Comparison of ENCODE assay signal across 22 cellular contexts in genomic region chr12:62131153-62131552, GRCh38.
A peak's percentile ranks its signal among the peaks of the same experiment; 100 is the strongest.
DNase-seq lines count a peak whose midpoint lies in the region; ATAC-seq, FAIRE-seq and TF ChIP-seq lines count a peak whose summit lies in the region.
"Had no signal": no experiment of that assay in that cellular context is flagged by ENCODE, and none has a peak within 500 bp of the region (broad histone marks: within the 10 kb centered on the region; RNA-seq: fewer than 3 reads in every experiment).

No MANE protein-coding gene starts in this region.

- TF ChIP-seq CTCF in GM23338 (conservative IDR thresholded peaks at IDR 0.05; ENCODE audit: low read depth in 2 of 2) = no peak; a peak in 1 of 4 replicates
- TF ChIP-seq CTCF in H1 (IDR thresholded peaks at IDR 0.05; ENCODE audit: control extremely low read depth in 1 of 3, insufficient read depth in 1 of 3, low read depth in 1 of 3, low read length in 3 of 3) = no peak

- no peak overlapping the region for H2BK15ac ChIP-seq in H1 (ENCODE audit: low read length)

- H3K27ac Mint-ChIP-seq in GM23338 = no peak overlapping the region
- no peak overlapping the region for H3K27ac Mint-ChIP-seq in stimulated activated naive CD8-positive, alpha-beta T cell treated with anti-CD3 and anti-CD28 coated beads, Interleukin-15, amount 100 ng/mL, for 72 hours
- H3K27ac Mint-ChIP-seq: B cell; CD4-positive, alpha-beta T cell; CD8-positive, alpha-beta T cell had no signal

- no peaks in the 10 kb centered on the region for H3K9me3 Mint-ChIP-seq in GM23338
- H3K9me3 Mint-ChIP-seq in stimulated activated naive CD8-positive, alpha-beta T cell treated with anti-CD3 and anti-CD28 coated beads, Interleukin-15, amount 100 ng/mL, for 72 hours = no peaks in the 10 kb centered on the region
- H3K9me3 Mint-ChIP-seq: CD4-positive, alpha-beta T cell; CD8-positive, alpha-beta T cell had no signal

- H3K14ac ChIP-seq in H1 (ENCODE audit: insufficient read length) = no peak overlapping the region

- H3K4ac ChIP-seq in H1 (replicated peaks; ENCODE audit: insufficient read length, low read depth, low read length) = no peak overlapping the region

- H3K4me2 ChIP-seq in GM23338 (no peak overlapping the region), H1 (ENCODE audit: insufficient read depth in 1 of 2, low read depth in 2 of 2, low read length in 2 of 2) (no peak overlapping the region)
- H3K4me2 ChIP-seq: A549; BLaER1 treated with 17β-estradiol and CSF1 and Interleukin-3, amounts not matched to agents 10 nM and 100 nM had no signal

- DNase-seq in GM23338 (ENCODE audit: low spot score) = peak; percentile 17
- no peak for DNase-seq in H1 (ENCODE audit: low read depth in 1 of 2, low spot score in 2 of 2)
- peak; percentile 73 for DNase-seq in posterior vena cava (ENCODE audit: low spot score)
- no peak for DNase-seq in stimulated activated naive CD8-positive, alpha-beta T cell treated with anti-CD3 and anti-CD28 coated beads, Interleukin-15, amount 100 ng/mL, for 72 hours
- DNase-seq in hippocampal formation (lab: John Stamatoyannopoulos, UW) = no peak
- no peak for DNase-seq in stimulated activated naive CD4-positive, alpha-beta T cell (lab: John Stamatoyannopoulos, UW)
- DNase-seq: AML-193; Caco-2; Calu3; CD4-positive, alpha-beta T cell; CD8-positive, alpha-beta T cell; DMS79 treated with DMSO at 0.1 percent for 48 hours; GF-D8 had no signal

- ATAC-seq in GM23338 = no peak
- no peak for ATAC-seq in stimulated activated naive CD8-positive, alpha-beta T cell treated with anti-CD3 and anti-CD28 coated beads, Interleukin-15, amount 100 ng/mL, for 72 hours
- ATAC-seq: A549; CD8-positive, alpha-beta T cell had no signal

- H3K27ac ChIP-seq in GM23338 (ENCODE audit: low read depth) (no peak overlapping the region), H1 (ENCODE audit: low read depth, low read length) (no peak overlapping the region)
- H3K27ac ChIP-seq: 22Rv1; A549; BLaER1 treated with 17β-estradiol and CSF1 and Interleukin-3, amounts not matched to agents 10 nM and 100 nM; C4-2B had no signal

- H3K4me1 ChIP-seq in GM23338 (ENCODE audit: insufficient read depth) = no peaks in the 10 kb centered on the region
- H3K4me1 ChIP-seq in H1 (replicated peaks in 1 of 4; ENCODE audit: control insufficient read depth in 3 of 4, insufficient read depth in 4 of 4, low read length in 3 of 4) = no peaks in the 10 kb centered on the region
- H3K4me1 ChIP-seq: A549, Caco-2 had no signal

- no peaks in the 10 kb centered on the region for H3K9me2 ChIP-seq in GM23338 (ENCODE audit: insufficient read depth)

- POLR2A ChIA-PET in H1 (lab: Charles Lee; ENCODE audit: partially characterized antibody) = no interaction called here

- no peaks in the 10 kb centered on the region for H3F3A ChIP-seq in GM23338 (replicated peaks; ENCODE audit: low read depth)

- H3K9ac ChIP-seq in H1 (replicated peaks in 1 of 4; ENCODE audit: extremely low read depth in 1 of 4, low read depth in 3 of 4, low read length in 3 of 4) = no peak overlapping the region
- H3K9ac ChIP-seq: BLaER1 treated with 17β-estradiol and CSF1 and Interleukin-3, amounts not matched to agents 10 nM and 100 nM had no signal

- H3K36me3 ChIP-seq in GM23338 (ENCODE audit: insufficient read depth) = no peaks in the 10 kb centered on the region
- H3K36me3 ChIP-seq in H1 (ENCODE audit: control insufficient read depth in 2 of 4, insufficient read depth in 4 of 4, low read length in 3 of 4) = no peaks in the 10 kb centered on the region
- H3K36me3 ChIP-seq: BLaER1 treated with 17β-estradiol and CSF1 and Interleukin-3, amounts not matched to agents 10 nM and 100 nM had no signal

- H3K23me2 ChIP-seq in H1 (ENCODE audit: low read depth, low read length) = no peaks in the 10 kb centered on the region; the same call in 1 of the 2 replicates

- no peak overlapping the region for H2BK5ac ChIP-seq in H1 (ENCODE audit: low read depth, low read length)

- H3K27me3 Mint-ChIP-seq in GM23338 (ENCODE audit: insufficient read depth, low read depth, poor library complexity) = no peaks in the 10 kb centered on the region
- no peaks in the 10 kb centered on the region for H3K27me3 Mint-ChIP-seq in stimulated activated naive CD8-positive, alpha-beta T cell treated with anti-CD3 and anti-CD28 coated beads, Interleukin-15, amount 100 ng/mL, for 72 hours
- H3K27me3 Mint-ChIP-seq: CD4-positive, alpha-beta T cell had no signal

- FAIRE-seq in H1 (lab: Jason Lieb, UNC) = no peak
- FAIRE-seq: A549, D721Med, G401.6, GM12891, GM19239 had no signal

- H4K5ac ChIP-seq in H1 (ENCODE audit: insufficient read length, low read depth, low read length) = no peak overlapping the region

- no peak for TF ChIP-seq POLR2A in H1 (IDR thresholded peaks at IDR 0.05; ENCODE audit: control extremely low read depth in 1 of 2, low read depth in 2 of 2, low read length in 2 of 2)

- H2AK5ac ChIP-seq in H1 (ENCODE audit: low read depth, low read length) = no peak overlapping the region

- no peak overlapping the region for H3K4me3 ChIP-seq in GM23338
- no peak overlapping the region for H3K4me3 ChIP-seq in H1 (ENCODE audit: extremely low read depth in 1 of 4, insufficient read depth in 2 of 4, low read depth in 3 of 4, low read length in 4 of 4)
- H3K4me3 ChIP-seq: A549; BLaER1 treated with 17β-estradiol and CSF1 and Interleukin-3, amounts not matched to agents 10 nM and 100 nM had no signal

- intact Hi-C loops in posterior vena cava (cut with DNase I) = no loop called here

- no peaks in the 10 kb centered on the region for H3K79me1 ChIP-seq in H1 (ENCODE audit: low read depth, low read length)

- H3K9me3 ChIP-seq in H1 (ENCODE audit: insufficient read depth in 2 of 2, low read depth in 1 of 2, low read length in 1 of 2) = no peaks in the 10 kb centered on the region
- H3K9me3 ChIP-seq: A549; BLaER1 treated with 17β-estradiol and CSF1 and Interleukin-3, amounts not matched to agents 10 nM and 100 nM; Caco-2 had no signal

- H3K4me1 Mint-ChIP-seq in GM23338 = peaks cover 2% of the 10 kb centered on the region; the same call in 1 of the 3 replicates
- no peaks in the 10 kb centered on the region for H3K4me1 Mint-ChIP-seq in stimulated activated naive CD8-positive, alpha-beta T cell treated with anti-CD3 and anti-CD28 coated beads, Interleukin-15, amount 100 ng/mL, for 72 hours
- H3K4me1 Mint-ChIP-seq: B cell had no signal

- H2BK20ac ChIP-seq in H1 (ENCODE audit: low read length) = no peak overlapping the region

- H3K18ac ChIP-seq in H1 (ENCODE audit: extremely low read depth, low read length) = no peak overlapping the region

- H2AFZ ChIP-seq in GM23338 (peak overlapping the region; percentile 30; the same call in 1 of the 2 replicates), H1 (ENCODE audit: low read length) (0 out of 2 replicates have a peak overlapping the region, but pooled peaks have one; percentile 34)

- no peak for TF ChIP-seq RAD21 in H1 (IDR thresholded peaks at IDR 0.05 in 1 of 2, conservative IDR thresholded peaks at IDR 0.05 in 1 of 2; ENCODE audit: low read depth in 2 of 2, low read length in 2 of 2)

- H4K20me1 ChIP-seq in GM23338 (replicated peaks; ENCODE audit: insufficient read depth) (no peaks in the 10 kb centered on the region), H1 (replicated peaks in 1 of 2; ENCODE audit: control insufficient read depth in 1 of 2, insufficient read depth in 2 of 2, low read length in 2 of 2) (no peaks in the 10 kb centered on the region)
- H4K20me1 ChIP-seq: BLaER1 treated with 17β-estradiol and CSF1 and Interleukin-3, amounts not matched to agents 10 nM and 100 nM had no signal

- H3K27me3 ChIP-seq in GM23338 (ENCODE audit: insufficient read depth) = no peaks in the 10 kb centered on the region
- H3K27me3 ChIP-seq in H1 (replicated peaks in 1 of 4; ENCODE audit: control insufficient read depth in 3 of 4, extremely low read depth in 1 of 4, insufficient read depth in 3 of 4, low read length in 3 of 4) = no peaks in the 10 kb centered on the region
- H3K27me3 ChIP-seq: BLaER1 treated with 17β-estradiol and CSF1 and Interleukin-3, amounts not matched to agents 10 nM and 100 nM had no signal

- no peak overlapping the region for H4K8ac ChIP-seq in H1 (ENCODE audit: extremely low read depth, insufficient read depth, low read length)

- H2BK12ac ChIP-seq in H1 (ENCODE audit: low read depth, low read length) = no peak overlapping the region

- CTCF ChIA-PET in H1 (lab: Charles Lee; ENCODE audit: partially characterized antibody) = interaction anchor here (1.1 kb wide), 1 partner anchor 126 kb away, joined by 3 read pairs; no protein-coding TSS in a partner anchor

- H3K79me2 ChIP-seq in GM23338 (replicated peaks; ENCODE audit: insufficient read depth) (no peaks in the 10 kb centered on the region), H1 (ENCODE audit: control insufficient read depth in 1 of 2, insufficient read depth in 2 of 2, low read length in 2 of 2) (no peaks in the 10 kb centered on the region)

- H3K56ac ChIP-seq in H1 (replicated peaks; ENCODE audit: insufficient read length, low read depth, low read length) = no peak overlapping the region

- H3K4me3 Mint-ChIP-seq in GM23338 = no peak overlapping the region
- H3K4me3 Mint-ChIP-seq in stimulated activated naive CD8-positive, alpha-beta T cell treated with anti-CD3 and anti-CD28 coated beads, Interleukin-15, amount 100 ng/mL, for 72 hours = no peak overlapping the region
- H3K4me3 Mint-ChIP-seq: B cell; CD4-positive, alpha-beta T cell; CD8-positive, alpha-beta T cell had no signal

- H2BK120ac ChIP-seq in H1 (replicated peaks; ENCODE audit: low read depth, low read length) = no peak overlapping the region

- no peak overlapping the region for H4K91ac ChIP-seq in H1 (replicated peaks; ENCODE audit: insufficient read length, low read length)

- no peaks in the 10 kb centered on the region for H3K36me3 Mint-ChIP-seq in GM23338 (ENCODE audit: low read depth)
- H3K36me3 Mint-ChIP-seq: CD8-positive, alpha-beta T cell had no signal

- TF ChIP-seq EP300 in H1 (IDR thresholded peaks at IDR 0.05; ENCODE audit: borderline replicate concordance in 1 of 2, low read depth in 2 of 2, low read length in 2 of 2) = no peak

- WGBS in H1 (ENCODE audit: extremely low coverage in 1 of 2, insufficient coverage in 1 of 2, insufficient read length in 1 of 2, insufficient replicate concordance in 2 of 2, low coverage in 1 of 2, low lambda C conversion rate in 2 of 2, missing lambda C conversion rate in 1 of 2), 2 experiments = 87% methylated on average over 3 of the region's 3 CpGs; no CpG with 5 or more reads in 1 of the 2 experiments

- no peak overlapping the region for H3K23ac ChIP-seq in H1 (ENCODE audit: insufficient read length)

TF ChIP-seq in GM23338, 12 proteins besides CTCF, POLR2A, EP300 and RAD21 (continues in another document):
- TF ChIP-seq POLR2AphosphoS5 (IDR thresholded peaks at IDR 0.05; ENCODE audit: low read depth) (no peak), ZNF114 (CRISPR knock-in tag; IDR thresholded peaks at IDR 0.05) (no peak), ZNF331 (CRISPR knock-in tag; IDR thresholded peaks at IDR 0.05; ENCODE audit: low read depth) (no peak)

TF ChIP-seq in H1, 55 proteins besides CTCF, POLR2A, EP300 and RAD21 (continues in another document):
- TF ChIP-seq RXRA (IDR thresholded peaks at IDR 0.05; ENCODE audit: insufficient read depth, low read depth, low read length) = no peak
- no peak for TF ChIP-seq GTF2F1 (IDR thresholded peaks at IDR 0.05; ENCODE audit: borderline replicate concordance, low read depth, low read length)
- TF ChIP-seq TAF7 (optimal IDR thresholded peaks at IDR 0.05; ENCODE audit: borderline replicate concordance, low read depth, low read length) = no peak
- TF ChIP-seq BCL11A (IDR thresholded peaks at IDR 0.05; ENCODE audit: low read depth in 2 of 2, low read length in 2 of 2) = no peak

Comparison
In these comparisons a context has a peak if more than half of its experiments do, and no peak if none do; other contexts are left out.
1. DNase-seq: peak in GM23338 (single experiment) and posterior vena cava (single experiment); none in H1 (0 of 2), stimulated activated naive CD8-positive, alpha-beta T cell treated with anti-CD3 and anti-CD28 coated beads, Interleukin-15, amount 100 ng/mL, for 72 hours (0 of 2), hippocampal formation (0 of 2) and stimulated activated naive CD4-positive, alpha-beta T cell (0 of 6).